Comparison of ENCODE assay signal across 8 cellular contexts in the genomic region with DNA sequence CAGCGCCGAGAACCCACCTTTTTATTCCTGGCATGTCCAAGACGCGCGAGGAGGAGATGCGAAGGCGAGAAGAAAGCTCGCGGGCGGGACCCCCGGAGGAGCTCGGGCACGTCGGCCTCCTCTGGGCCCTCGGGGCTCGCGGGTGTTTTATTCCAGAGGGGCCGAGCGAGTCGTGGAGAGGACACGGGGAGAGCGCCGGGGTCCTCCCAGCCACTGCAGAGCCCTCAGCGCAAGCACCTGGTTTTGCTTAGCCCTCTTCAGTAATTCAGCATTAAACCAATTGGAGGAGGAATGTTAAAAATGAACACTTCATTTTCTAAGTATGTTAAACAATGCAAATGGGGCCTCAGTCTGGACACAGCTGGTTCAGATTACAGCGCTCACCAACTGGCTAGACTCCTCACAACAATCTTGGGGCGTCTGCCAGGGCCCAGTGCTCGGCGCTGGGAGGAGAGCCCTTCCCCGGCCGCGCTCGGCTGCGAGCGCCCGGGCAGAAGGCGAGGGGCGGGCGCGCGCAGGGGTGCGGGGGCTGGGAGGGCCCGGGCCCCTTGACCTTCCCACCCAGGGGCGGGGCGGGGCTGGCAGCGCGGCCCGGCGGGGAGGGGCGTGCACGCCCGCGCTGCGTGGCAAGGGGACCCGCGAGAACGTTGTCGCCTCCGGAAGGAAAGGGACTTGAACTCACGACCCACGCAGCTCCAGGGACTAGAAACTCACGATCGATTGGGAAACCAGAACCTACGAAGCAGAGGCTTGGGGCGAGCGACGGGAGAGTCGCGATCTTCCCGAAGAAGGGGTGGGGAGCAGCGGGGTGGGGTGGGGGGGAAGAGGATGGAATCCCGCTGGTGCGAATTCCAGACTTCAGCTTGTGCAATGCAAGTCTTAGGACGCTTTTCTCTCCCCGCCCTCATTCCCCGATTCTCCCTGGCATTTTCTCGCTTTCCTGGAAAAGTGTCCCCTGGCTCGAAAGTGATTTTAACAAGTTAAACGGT. TPM values are rescaled to one million over a fixed set of nuclear protein-coding genes. Genes with fewer than 3 reads are reported as not detected.
DNase-seq lines count a peak whose midpoint lies in the region; TF ChIP-seq lines count a peak whose summit lies in the region.

A gene with protein sequence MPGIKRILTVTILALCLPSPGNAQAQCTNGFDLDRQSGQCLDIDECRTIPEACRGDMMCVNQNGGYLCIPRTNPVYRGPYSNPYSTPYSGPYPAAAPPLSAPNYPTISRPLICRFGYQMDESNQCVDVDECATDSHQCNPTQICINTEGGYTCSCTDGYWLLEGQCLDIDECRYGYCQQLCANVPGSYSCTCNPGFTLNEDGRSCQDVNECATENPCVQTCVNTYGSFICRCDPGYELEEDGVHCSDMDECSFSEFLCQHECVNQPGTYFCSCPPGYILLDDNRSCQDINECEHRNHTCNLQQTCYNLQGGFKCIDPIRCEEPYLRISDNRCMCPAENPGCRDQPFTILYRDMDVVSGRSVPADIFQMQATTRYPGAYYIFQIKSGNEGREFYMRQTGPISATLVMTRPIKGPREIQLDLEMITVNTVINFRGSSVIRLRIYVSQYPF (minus strand): TSS at position 499 of the 989 bp plus-strand sequence. CDS start 465 bp downstream, at position 34.

- 3% methylated on average over 78 of the region's 78 CpGs for WGBS in HUES64
- WGBS in stomach, 5 donors, result 2 to 5% (median 3%) methylated on average over 56 to 78 of the region's 78 CpGs

- H3K9me3 ChIP-seq in HUES64 (ENCODE audit: insufficient read depth, low read depth, low read length) (no peaks in the 10 kb centered on the region), muscle layer of colon (ENCODE audit: low read length) (no peaks in the 10 kb centered on the region), stomach (no peaks in the 10 kb centered on the region)

- no peak for TF ChIP-seq EP300 in stomach (IDR thresholded peaks at IDR 0.05)

- DNase-seq in ACHN (peak; percentile 35), fibroblast of gingiva (ENCODE audit: low read depth) (peak; percentile 94), stomach (peak; percentile 60), SIG-M5 treated with dmso at 0.1 percent for 504 hours (lab: John Stamatoyannopoulos, UW; ENCODE audit: unreplicated experiment) (no peak), GDM1 (lab: John Stamatoyannopoulos, UW) (no peak)
- DNase-seq in activated T-cell treated with anti-CD3 and anti-CD28 coated beads, Interleukin-2, amount 50 U/mL, for 1 hour, result peak; percentile 41

- H3K9ac ChIP-seq in HUES64 (ENCODE audit: low read depth, low read length), result 0 out of 2 replicates have a peak within 1 kb of the TSS, but pooled peaks have one; percentile 1
- peak within 1 kb of the TSS; percentile 47 for H3K9ac ChIP-seq in muscle layer of colon (ENCODE audit: low read length)

- intact Hi-C loops in stomach (cut with DNase I; ENCODE audit: low total_unique reads), result no loop called here

- TF ChIP-seq POLR2A in stomach (IDR thresholded peaks at IDR 0.05), result no peak

- peak within 1 kb of the TSS; percentile 57 for H3K4me3 ChIP-seq in HUES64 (ENCODE audit: low read length)
- peak within 1 kb of the TSS; percentile 71 to 73 for H3K4me3 ChIP-seq in muscle layer of colon (ENCODE audit: low read depth in 1 of 2, low read length in 2 of 2)
- H3K4me3 ChIP-seq in stomach, result peak within 1 kb of the TSS; percentile 61 to 68 (median 62)

- H3K36me3 ChIP-seq in HUES64 (ENCODE audit: insufficient read depth, low read length), result no peaks in the 10 kb centered on the region
- H3K36me3 ChIP-seq in muscle layer of colon (ENCODE audit: insufficient read depth, low read length), result no peaks in the 10 kb centered on the region
- no peaks in the 10 kb centered on the region for H3K36me3 ChIP-seq in stomach

- TF ChIP-seq CTCF in stomach (IDR thresholded peaks at IDR 0.05), result no peak

- in situ Hi-C loops in ACHN (cut with HindIII; ENCODE audit: low pct_ligation_motif_present, low pct_unique_long_range_greater_than_20kb, low sequenced_read_pairs), result no loop called here

- H3K27ac ChIP-seq in HUES64 (ENCODE audit: low read depth, low read length), result no peak within 1 kb of the TSS
- H3K27ac ChIP-seq in muscle layer of colon (ENCODE audit: low read depth, low read length), result peak within 1 kb of the TSS; percentile 57
- peak within 1 kb of the TSS; percentile 59 to 82 (median 79) for H3K27ac ChIP-seq in stomach

- H3K4me1 ChIP-seq in HUES64 (ENCODE audit: insufficient read depth, low read length), result peaks cover 5% of the 10 kb centered on the region; the same call in 1 of the 2 replicates
- H3K4me1 ChIP-seq in muscle layer of colon (ENCODE audit: insufficient read depth, low read length), result peaks cover 10% of the 10 kb centered on the region
- peaks cover 11 to 35% (median 13%) of the 10 kb centered on the region in 4 donors for H3K4me1 ChIP-seq in stomach

- peaks cover 44% of the 10 kb centered on the region for H3K27me3 ChIP-seq in HUES64 (ENCODE audit: insufficient read depth, low read length)
- H3K27me3 ChIP-seq in muscle layer of colon (ENCODE audit: control insufficient read depth in 1 of 2, insufficient read depth in 2 of 2, low read length in 2 of 2), result no peaks in the 10 kb centered on the region
- peaks cover 0 to 22% (median 0%) of the 10 kb centered on the region in 3 donors for H3K27me3 ChIP-seq in stomach

RNA-seq across cellular contexts. Expression of the gene that starts here (rescaled TPM):
- polyA plus RNA-seq in HUES64 (2013, experiment 1 of 2), result 0.80 TPM
- polyA plus RNA-seq in HUES64 (2013, experiment 2 of 2), result 1.2 TPM
- 100 to 1,000 TPM in 2 of 5 donors, 10 to 100 TPM in 3; 44.9 to 151 (median 76.3) TPM for total RNA-seq in stomach
- polyA plus RNA-seq in stomach, result 10 to 100 TPM; 20.1 to 48.3 (median 22.7) TPM

Comparison
In these comparisons a context has a peak if more than half of its experiments do, and no peak if none do; other contexts are left out.
1. DNase-seq: peak in ACHN (single experiment), activated T-cell treated with anti-CD3 and anti-CD28 coated beads, Interleukin-2, amount 50 U/mL, for 1 hour (single experiment), fibroblast of gingiva (single experiment) and stomach (single experiment); none in SIG-M5 treated with dmso at 0.1 percent for 504 hours (single experiment) and GDM1 (single experiment).
2. Peak in every context shown above with its lines, with median percentiles within 50 percentile points of each other: H3K4me3 ChIP-seq.